In the genomic region with DNA sequence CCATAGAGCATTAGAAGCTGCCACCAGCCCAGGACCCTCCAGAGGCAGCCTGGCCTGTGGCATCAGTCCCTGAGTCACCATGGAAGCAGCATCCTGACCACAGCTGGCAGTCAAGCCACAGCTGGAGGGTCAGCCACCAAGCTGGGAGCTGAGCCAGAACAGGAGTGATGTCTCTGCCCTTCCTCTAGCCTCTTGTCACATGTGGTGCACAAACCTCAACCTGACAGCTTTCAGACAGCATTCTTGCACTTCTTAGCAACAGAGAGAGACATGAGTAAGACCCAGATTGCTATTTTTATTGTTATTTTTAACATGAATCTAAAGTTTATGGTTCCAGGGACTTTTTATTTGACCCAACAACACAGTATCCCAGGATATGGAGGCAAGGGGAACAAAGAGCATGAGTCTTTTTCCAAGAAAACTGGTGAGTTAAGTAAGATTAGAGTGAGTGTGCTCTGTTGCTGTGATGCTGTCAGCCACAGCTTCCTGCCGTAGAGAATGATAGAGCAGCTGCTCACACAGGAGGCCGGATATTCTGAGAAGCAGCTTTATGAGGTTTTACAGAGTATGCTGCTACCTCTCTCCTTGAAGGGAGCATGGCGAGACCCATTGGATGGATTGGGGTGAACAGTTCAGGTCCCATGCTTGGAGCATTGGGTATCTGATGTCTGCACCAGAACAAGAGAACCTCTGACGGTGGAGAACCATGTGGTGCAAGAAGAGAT, we compare ENCODE assay signal across 8 cellular contexts. TPM values are rescaled to one million over a fixed set of nuclear protein-coding genes. Genes with fewer than 3 reads are reported as not detected.
A peak's percentile ranks its signal among the peaks of the same experiment; 100 is the strongest.
DNase-seq lines count a peak whose midpoint lies in the region; ATAC-seq and TF ChIP-seq lines count a peak whose summit lies in the region.

No MANE protein-coding gene starts in this region.

- H3K36me3 Mint-ChIP-seq in CD4-positive, CD25-positive, alpha-beta regulatory T cell: peaks cover 64% of the 10 kb centered on the region
- H3K36me3 Mint-ChIP-seq in activated CD4-positive, alpha-beta memory T cell treated with anti-CD3 and anti-CD28 coated beads for 36 hours: peaks cover 79% of the 10 kb centered on the region

- H3K27ac ChIP-seq in CD4-positive, CD25-positive, alpha-beta regulatory T cell (ENCODE audit: insufficient read depth, low read length, poor library complexity, severe bottlenecking): peak overlapping the region; percentile 83
- peak overlapping the region in 2 of 59 donors; percentile 24 to 27 for H3K27ac ChIP-seq in dorsolateral prefrontal cortex

- no peaks in the 10 kb centered on the region for H3K9me3 Mint-ChIP-seq in CD4-positive, CD25-positive, alpha-beta regulatory T cell
- no peaks in the 10 kb centered on the region for H3K9me3 Mint-ChIP-seq in activated CD4-positive, alpha-beta memory T cell treated with anti-CD3 and anti-CD28 coated beads for 36 hours

- TF ChIP-seq CTCF in dorsolateral prefrontal cortex (IDR thresholded peaks at IDR 0.05 in 54 of 56, conservative IDR thresholded peaks at IDR 0.05 in 2 of 56; ENCODE audit: low read depth in 1 of 56, partially characterized antibody in 56 of 56): no peak

- H3K4me1 Mint-ChIP-seq in CD4-positive, CD25-positive, alpha-beta regulatory T cell: peaks cover 80 to 99% (median 85%) of the 10 kb centered on the region in 4 donors
- H3K4me1 Mint-ChIP-seq in activated CD4-positive, alpha-beta memory T cell treated with anti-CD3 and anti-CD28 coated beads for 36 hours (ENCODE audit: low read depth): peaks cover 96% of the 10 kb centered on the region

- CTCF ChIA-PET in activated CD4-positive, alpha-beta memory T cell treated with anti-CD3 and anti-CD28 coated beads for 36 hours (lab: Charles Lee): interaction anchor here (0.6 to 3.3 kb wide), 22 partner anchors 10 to 104 kb away, joined by 3 to 29 read pairs (median 6); a partner anchor contains a TSS

- ATAC-seq in CD4-positive, CD25-positive, alpha-beta regulatory T cell (ENCODE audit: low read depth in 2 of 2): peak; percentile 88
- ATAC-seq in GM19452 (IDR thresholded peaks at IDR 0.05; ENCODE audit: unreplicated experiment) (peak; percentile 96), HG03439 (IDR thresholded peaks at IDR 0.05; ENCODE audit: unreplicated experiment) (peak; percentile 89)

- peak overlapping the region; percentile 66 for H3K4me3 ChIP-seq in CD4-positive, CD25-positive, alpha-beta regulatory T cell (ENCODE audit: low read depth, low read length)
- peak overlapping the region in 1 of 59 donors; percentile 3 for H3K4me3 ChIP-seq in dorsolateral prefrontal cortex

- peak overlapping the region; percentile 51 to 82 (median 62) for H3K4me3 Mint-ChIP-seq in CD4-positive, CD25-positive, alpha-beta regulatory T cell
- H3K4me3 Mint-ChIP-seq in activated CD4-positive, alpha-beta memory T cell treated with anti-CD3 and anti-CD28 coated beads for 36 hours: peak overlapping the region; percentile 39

- no peaks in the 10 kb centered on the region for H3K27me3 ChIP-seq in CD4-positive, CD25-positive, alpha-beta regulatory T cell (ENCODE audit: control insufficient read depth, insufficient read depth, low read length)
- H3K27me3 ChIP-seq in dorsolateral prefrontal cortex: no peaks in the 10 kb centered on the region

- H3K36me3 ChIP-seq in CD4-positive, CD25-positive, alpha-beta regulatory T cell (ENCODE audit: control insufficient read depth, insufficient read depth, low read length): peaks cover 84% of the 10 kb centered on the region

- no peaks in the 10 kb centered on the region for H3K9me3 ChIP-seq in CD4-positive, CD25-positive, alpha-beta regulatory T cell (ENCODE audit: control insufficient read depth in 2 of 2, low read length in 2 of 2)

- POLR2A ChIA-PET in activated CD4-positive, alpha-beta memory T cell treated with anti-CD3 and anti-CD28 coated beads for 36 hours (lab: Charles Lee): interaction anchor here (0.6 to 3.1 kb wide), 18 partner anchors 10 to 110 kb away, joined by 3 to 22 read pairs (median 5); a partner anchor contains a TSS

- intact Hi-C loops in activated CD4-positive, alpha-beta memory T cell treated with anti-CD3 and anti-CD28 coated beads for 36 hours (cut with micrococcal nuclease): loop anchor here (1.0 to 10.0 kb wide), 8 partner anchors 8 to 292 kb away; a partner anchor contains a TSS
- intact Hi-C loops in dorsolateral prefrontal cortex (cut with DNase I): loop anchor here (2.0 to 10.0 kb wide), 4 partner anchors 54 to 492 kb away; a partner anchor contains a TSS

- H3K4me1 ChIP-seq in CD4-positive, CD25-positive, alpha-beta regulatory T cell (ENCODE audit: control insufficient read depth, insufficient read depth, low read length, poor library complexity, severe bottlenecking): peaks cover 98% of the 10 kb centered on the region

- H3K27ac Mint-ChIP-seq in CD4-positive, CD25-positive, alpha-beta regulatory T cell: peak overlapping the region; percentile 85 to 94 (median 86)
- peak overlapping the region; percentile 96 for H3K27ac Mint-ChIP-seq in activated CD4-positive, alpha-beta memory T cell treated with anti-CD3 and anti-CD28 coated beads for 36 hours

- peak; percentile 36 to 96 (median 78) for DNase-seq in CD4-positive, CD25-positive, alpha-beta regulatory T cell
- peak; percentile 83 for DNase-seq in activated CD4-positive, alpha-beta memory T cell treated with anti-CD3 and anti-CD28 coated beads for 36 hours
- DNase-seq in kidney tubule cell (ENCODE audit: low spot score) (peak; percentile 42), dorsolateral prefrontal cortex (no peak), NCI-H2227 (lab: John Stamatoyannopoulos, UW; ENCODE audit: unreplicated experiment) (no peak), OCI-M2 (lab: John Stamatoyannopoulos, UW; ENCODE audit: unreplicated experiment) (no peak)

- H3K27me3 Mint-ChIP-seq in CD4-positive, CD25-positive, alpha-beta regulatory T cell: no peaks in the 10 kb centered on the region
- no peaks in the 10 kb centered on the region for H3K27me3 Mint-ChIP-seq in activated CD4-positive, alpha-beta memory T cell treated with anti-CD3 and anti-CD28 coated beads for 36 hours

RNA-seq across cellular contexts. Expression of a gene that starts 13.0 kb away (rescaled TPM):
- total RNA-seq in CD4-positive, CD25-positive, alpha-beta regulatory T cell: 357 TPM
- 100 to 1,000 TPM; 332 to 383 (median 360) TPM for polyA plus RNA-seq in CD4-positive, CD25-positive, alpha-beta regulatory T cell
- 100 to 1,000 TPM; 319 to 321 TPM for total RNA-seq in activated CD4-positive, alpha-beta memory T cell treated with anti-CD3 and anti-CD28 coated beads for 36 hours
- 100 to 1,000 TPM; 150 to 487 (median 373) TPM for total RNA-seq in dorsolateral prefrontal cortex

Comparison
In these comparisons a context has a peak if more than half of its experiments do, and no peak if none do; other contexts are left out.
1. DNase-seq: peak in CD4-positive, CD25-positive, alpha-beta regulatory T cell (3 of 3), activated CD4-positive, alpha-beta memory T cell treated with anti-CD3 and anti-CD28 coated beads for 36 hours (single experiment) and kidney tubule cell (single experiment); none in dorsolateral prefrontal cortex (0 of 10), NCI-H2227 (single experiment) and OCI-M2 (single experiment).
2. Peak in every context shown above with its lines, with median percentiles within 50 percentile points of each other: ATAC-seq.